ENCODE assay signal across 9 cellular contexts in genomic region chr6:44122821-44123220, GRCh38. TPM values are rescaled to one million over a fixed set of nuclear protein-coding genes. Genes with fewer than 3 reads are reported as not detected.
DNase-seq lines count a peak whose midpoint lies in the region; ATAC-seq and TF ChIP-seq lines count a peak whose summit lies in the region.
"Had no signal": no experiment of that assay in that cellular context is flagged by ENCODE, and none has a peak within 500 bp of the region (broad histone marks: within the 10 kb centered on the region; RNA-seq: fewer than 3 reads in every experiment).

No MANE protein-coding gene starts in this region.

- no peak overlapping the region for H3K27ac Mint-ChIP-seq in activated CD8-positive, alpha-beta memory T cell treated with anti-CD3 and anti-CD28 coated beads, Interleukin-2, amount 10 ng/mL, durations not matched to agents 7 days and 5 days
- no peak overlapping the region for H3K27ac Mint-ChIP-seq in stimulated activated naive CD8-positive, alpha-beta T cell treated with anti-CD3 and anti-CD28 coated beads, Interleukin-15, amount 100 ng/mL, for 72 hours

- CTCF ChIA-PET in activated CD8-positive, alpha-beta memory T cell treated with anti-CD3 and anti-CD28 coated beads, Interleukin-2, amount 10 ng/mL, durations not matched to agents 7 days and 5 days (lab: Charles Lee) = interaction anchor here (1.5 to 2.1 kb wide), 2 partner anchors 11 to 50 kb away, joined by 4 to 6 read pairs; no protein-coding TSS in a partner anchor

- no peak for ATAC-seq in activated CD8-positive, alpha-beta memory T cell treated with anti-CD3 and anti-CD28 coated beads, Interleukin-2, amount 10 ng/mL, durations not matched to agents 7 days and 5 days
- ATAC-seq in stimulated activated naive CD8-positive, alpha-beta T cell treated with anti-CD3 and anti-CD28 coated beads, Interleukin-15, amount 100 ng/mL, for 72 hours = peak; percentile 18
- no peak for ATAC-seq in GM19397 (IDR thresholded peaks at IDR 0.05; ENCODE audit: unreplicated experiment)

- peaks cover 25% of the 10 kb centered on the region for H3K36me3 Mint-ChIP-seq in activated CD8-positive, alpha-beta memory T cell treated with anti-CD3 and anti-CD28 coated beads, Interleukin-2, amount 10 ng/mL, durations not matched to agents 7 days and 5 days

- H3K9me3 Mint-ChIP-seq in activated CD8-positive, alpha-beta memory T cell treated with anti-CD3 and anti-CD28 coated beads, Interleukin-2, amount 10 ng/mL, durations not matched to agents 7 days and 5 days (ENCODE audit: low read depth) = no peaks in the 10 kb centered on the region
- H3K9me3 Mint-ChIP-seq in stimulated activated naive CD8-positive, alpha-beta T cell treated with anti-CD3 and anti-CD28 coated beads, Interleukin-15, amount 100 ng/mL, for 72 hours = no peaks in the 10 kb centered on the region

- no peaks in the 10 kb centered on the region for H3K27me3 Mint-ChIP-seq in activated CD8-positive, alpha-beta memory T cell treated with anti-CD3 and anti-CD28 coated beads, Interleukin-2, amount 10 ng/mL, durations not matched to agents 7 days and 5 days
- H3K27me3 Mint-ChIP-seq in stimulated activated naive CD8-positive, alpha-beta T cell treated with anti-CD3 and anti-CD28 coated beads, Interleukin-15, amount 100 ng/mL, for 72 hours = no peaks in the 10 kb centered on the region

- H3K4me3 Mint-ChIP-seq in activated CD8-positive, alpha-beta memory T cell treated with anti-CD3 and anti-CD28 coated beads, Interleukin-2, amount 10 ng/mL, durations not matched to agents 7 days and 5 days = no peak overlapping the region
- peak overlapping the region; percentile 58 to 64 for H3K4me3 Mint-ChIP-seq in stimulated activated naive CD8-positive, alpha-beta T cell treated with anti-CD3 and anti-CD28 coated beads, Interleukin-15, amount 100 ng/mL, for 72 hours

- peak; percentile 59 for DNase-seq in activated CD8-positive, alpha-beta memory T cell treated with anti-CD3 and anti-CD28 coated beads, Interleukin-2, amount 10 ng/mL, durations not matched to agents 7 days and 5 days
- DNase-seq in activated CD8-positive, alpha-beta memory T cell treated with anti-CD3 and anti-CD28 coated beads, Interleukin-2, amount 50 U/mL, for 4 hours = no peak
- DNase-seq in foreskin melanocyte (peak; percentile 48), middle frontal gyrus (ENCODE audit: extremely low spot score, low spot score) (no peak), NCI-H2107 treated with DMSO at 0.1 percent for 48 hours (lab: John Stamatoyannopoulos, UW; ENCODE audit: unreplicated experiment) (no peak)
- peak in 1 of 2 donors; percentile 36 for DNase-seq in stimulated activated naive CD8-positive, alpha-beta T cell treated with anti-CD3 and anti-CD28 coated beads, Interleukin-15, amount 100 ng/mL, for 72 hours
- DNase-seq: NCI-H187 treated with DMSO at 0.1 percent for 48 hours had no signal

- no peak for TF ChIP-seq CTCF in VCaP (conservative IDR thresholded peaks at IDR 0.05)

- H3K27ac ChIP-seq in VCaP = peak overlapping the region; percentile 90

- H3K4me1 Mint-ChIP-seq in activated CD8-positive, alpha-beta memory T cell treated with anti-CD3 and anti-CD28 coated beads, Interleukin-2, amount 10 ng/mL, durations not matched to agents 7 days and 5 days = peaks cover 55% of the 10 kb centered on the region
- H3K4me1 Mint-ChIP-seq in stimulated activated naive CD8-positive, alpha-beta T cell treated with anti-CD3 and anti-CD28 coated beads, Interleukin-15, amount 100 ng/mL, for 72 hours = peaks cover 73% of the 10 kb centered on the region

RNA-seq across cellular contexts. Expression of gene MRPL14, which starts 4.4 kb away (rescaled TPM):
- 10 to 100 TPM; 45.8 to 47.5 TPM for total RNA-seq in activated CD8-positive, alpha-beta memory T cell treated with anti-CD3 and anti-CD28 coated beads, Interleukin-2, amount 10 ng/mL, durations not matched to agents 7 days and 5 days

RNA-seq across cellular contexts. Expression of gene TMEM63B, which starts 4.5 kb away (rescaled TPM):
- 10 to 100 TPM; 11.1 to 11.6 TPM for total RNA-seq in activated CD8-positive, alpha-beta memory T cell treated with anti-CD3 and anti-CD28 coated beads, Interleukin-2, amount 10 ng/mL, durations not matched to agents 7 days and 5 days

RNA-seq across cellular contexts. Expression of gene CAPN11, which starts 35.8 kb away (rescaled TPM):
- not detected for total RNA-seq in activated CD8-positive, alpha-beta memory T cell treated with anti-CD3 and anti-CD28 coated beads, Interleukin-2, amount 10 ng/mL, durations not matched to agents 7 days and 5 days

Comparison
In these comparisons a context has a peak if more than half of its experiments do, and no peak if none do; other contexts are left out.
1. DNase-seq: peak in activated CD8-positive, alpha-beta memory T cell treated with anti-CD3 and anti-CD28 coated beads, Interleukin-2, amount 10 ng/mL, durations not matched to agents 7 days and 5 days (single experiment) and foreskin melanocyte (single experiment); none in activated CD8-positive, alpha-beta memory T cell treated with anti-CD3 and anti-CD28 coated beads, Interleukin-2, amount 50 U/mL, for 4 hours (single experiment), middle frontal gyrus (single experiment) and NCI-H2107 treated with DMSO at 0.1 percent for 48 hours (single experiment).